1 cellular context compared by ENCODE assay signal in the genomic region with DNA sequence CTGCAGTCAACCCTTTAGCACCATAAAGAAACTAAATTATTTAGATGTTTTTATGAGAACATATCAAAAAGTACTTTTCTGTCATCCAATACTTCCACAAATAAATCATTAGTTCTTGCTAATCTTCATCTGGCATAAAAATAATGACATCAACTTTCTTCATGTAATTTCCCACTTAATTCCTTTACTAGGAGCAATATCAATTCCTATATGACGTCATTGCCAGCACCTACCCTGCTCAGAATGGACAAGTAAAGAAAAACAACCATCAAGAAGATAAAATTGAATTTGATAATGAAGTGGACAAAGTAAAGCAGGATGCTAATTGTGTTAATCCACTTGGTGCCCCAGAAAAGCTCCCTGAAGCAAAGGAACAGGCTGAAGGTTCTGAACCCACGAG.
TF ChIP-seq lines count a peak whose summit lies in the region.

No MANE protein-coding gene starts in this region.

TF ChIP-seq in K562, 482 proteins besides CTCF, POLR2A, EP300 and RAD21:
- TF ChIP-seq, protein P1, sequence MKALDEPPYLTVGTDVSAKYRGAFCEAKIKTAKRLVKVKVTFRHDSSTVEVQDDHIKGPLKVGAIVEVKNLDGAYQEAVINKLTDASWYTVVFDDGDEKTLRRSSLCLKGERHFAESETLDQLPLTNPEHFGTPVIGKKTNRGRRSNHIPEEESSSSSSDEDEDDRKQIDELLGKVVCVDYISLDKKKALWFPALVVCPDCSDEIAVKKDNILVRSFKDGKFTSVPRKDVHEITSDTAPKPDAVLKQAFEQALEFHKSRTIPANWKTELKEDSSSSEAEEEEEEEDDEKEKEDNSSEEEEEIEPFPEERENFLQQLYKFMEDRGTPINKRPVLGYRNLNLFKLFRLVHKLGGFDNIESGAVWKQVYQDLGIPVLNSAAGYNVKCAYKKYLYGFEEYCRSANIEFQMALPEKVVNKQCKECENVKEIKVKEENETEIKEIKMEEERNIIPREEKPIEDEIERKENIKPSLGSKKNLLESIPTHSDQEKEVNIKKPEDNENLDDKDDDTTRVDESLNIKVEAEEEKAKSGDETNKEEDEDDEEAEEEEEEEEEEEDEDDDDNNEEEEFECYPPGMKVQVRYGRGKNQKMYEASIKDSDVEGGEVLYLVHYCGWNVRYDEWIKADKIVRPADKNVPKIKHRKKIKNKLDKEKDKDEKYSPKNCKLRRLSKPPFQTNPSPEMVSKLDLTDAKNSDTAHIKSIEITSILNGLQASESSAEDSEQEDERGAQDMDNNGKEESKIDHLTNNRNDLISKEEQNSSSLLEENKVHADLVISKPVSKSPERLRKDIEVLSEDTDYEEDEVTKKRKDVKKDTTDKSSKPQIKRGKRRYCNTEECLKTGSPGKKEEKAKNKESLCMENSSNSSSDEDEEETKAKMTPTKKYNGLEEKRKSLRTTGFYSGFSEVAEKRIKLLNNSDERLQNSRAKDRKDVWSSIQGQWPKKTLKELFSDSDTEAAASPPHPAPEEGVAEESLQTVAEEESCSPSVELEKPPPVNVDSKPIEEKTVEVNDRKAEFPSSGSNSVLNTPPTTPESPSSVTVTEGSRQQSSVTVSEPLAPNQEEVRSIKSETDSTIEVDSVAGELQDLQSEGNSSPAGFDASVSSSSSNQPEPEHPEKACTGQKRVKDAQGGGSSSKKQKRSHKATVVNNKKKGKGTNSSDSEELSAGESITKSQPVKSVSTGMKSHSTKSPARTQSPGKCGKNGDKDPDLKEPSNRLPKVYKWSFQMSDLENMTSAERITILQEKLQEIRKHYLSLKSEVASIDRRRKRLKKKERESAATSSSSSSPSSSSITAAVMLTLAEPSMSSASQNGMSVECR (CRISPR knock-in tag; IDR thresholded peaks at IDR 0.05): no peak
- TF ChIP-seq, protein P2, sequence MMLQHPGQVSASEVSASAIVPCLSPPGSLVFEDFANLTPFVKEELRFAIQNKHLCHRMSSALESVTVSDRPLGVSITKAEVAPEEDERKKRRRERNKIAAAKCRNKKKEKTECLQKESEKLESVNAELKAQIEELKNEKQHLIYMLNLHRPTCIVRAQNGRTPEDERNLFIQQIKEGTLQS (IDR thresholded peaks at IDR 0.05): peak; percentile 26; the same call in 1 of the 2 replicates
- TF ChIP-seq, protein P2 (CRISPR knock-in tag; conservative IDR thresholded peaks at IDR 0.05): no peak
- TF ChIP-seq PCBP2 (IDR thresholded peaks at IDR 0.05; ENCODE audit: low read depth, low read length, poor library complexity, severe bottlenecking) (no peak), EGR1 (conservative IDR thresholded peaks at IDR 0.05) (no peak), DIDO1 (tag; IDR thresholded peaks at IDR 0.05; ENCODE audit: low read depth) (no peak), TCFL5 (CRISPR knock-in tag; conservative IDR thresholded peaks at IDR 0.05) (no peak), ATF7 (IDR thresholded peaks at IDR 0.05) (0 out of 2 replicates have a peak, but pooled peaks have one; percentile 27), GTF2F1 (IDR thresholded peaks at IDR 0.05; ENCODE audit: low read depth, low read length) (no peak)
- TF ChIP-seq, protein P3, sequence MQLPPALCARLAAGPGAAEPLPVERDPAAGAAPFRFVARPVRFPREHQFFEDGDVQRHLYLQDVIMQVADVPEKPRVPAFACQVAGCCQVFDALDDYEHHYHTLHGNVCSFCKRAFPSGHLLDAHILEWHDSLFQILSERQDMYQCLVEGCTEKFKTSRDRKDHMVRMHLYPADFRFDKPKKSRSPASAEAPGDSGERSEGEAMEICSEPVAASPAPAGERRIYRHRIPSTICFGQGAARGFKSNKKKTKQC (CRISPR knock-in tag; IDR thresholded peaks at IDR 0.05): no peak
